24 cellular contexts compared by ENCODE assay signal in the genomic region with DNA sequence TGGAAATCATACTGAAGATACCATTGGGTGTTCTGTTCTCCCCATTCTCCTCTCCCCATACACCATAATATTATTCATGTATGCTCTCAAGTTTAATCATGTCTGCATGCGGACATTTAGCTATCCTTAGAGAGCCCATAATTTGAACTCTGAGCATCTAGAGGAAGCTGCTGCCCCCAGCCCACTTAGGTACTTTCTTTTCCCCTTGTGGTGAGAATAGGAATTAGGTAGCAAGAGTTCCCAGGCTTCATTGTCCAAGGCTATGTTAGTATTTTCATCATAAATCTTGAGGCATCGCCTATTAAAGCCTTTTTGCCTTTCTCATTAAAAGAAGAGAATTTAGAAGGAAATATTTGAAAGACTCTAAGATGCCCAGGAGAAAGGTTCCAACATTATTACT.
"Had no signal": no experiment of that assay in that cellular context is flagged by ENCODE, and none has a peak within 500 bp of the region (broad histone marks: within the 10 kb centered on the region; RNA-seq: fewer than 3 reads in every experiment).

No MANE protein-coding gene starts in this region.

- H3K9ac ChIP-seq: parathyroid adenoma had no signal

- H3K27ac ChIP-seq: body of pancreas, coronary artery, esophagus muscularis mucosa, hepatocyte, neutrophil, parathyroid adenoma, thyroid gland had no signal

- H3K4me3 ChIP-seq: body of pancreas, coronary artery, esophagus muscularis mucosa, hepatocyte, sigmoid colon, thyroid gland had no signal

- H3K9me3 Mint-ChIP-seq: activated B cell treated with CpG ODN at 0.5 μM for 24 hours; activated CD4-positive, alpha-beta memory T cell treated with anti-CD3 and anti-CD28 coated beads for 36 hours; activated naive CD8-positive, alpha-beta T cell treated with anti-CD3 and anti-CD28 coated beads for 36 hours; naive thymus-derived CD8-positive, alpha-beta T cell had no signal

- DNase-seq: activated B cell treated with CpG ODN at 0.5 μM for 24 hours; activated CD4-positive, alpha-beta memory T cell treated with anti-CD3 and anti-CD28 coated beads for 36 hours; activated CD4-positive, alpha-beta T cell treated with anti-CD3 and anti-CD28 coated beads for 4 hours; activated naive CD4-positive, alpha-beta T cell; activated naive CD8-positive, alpha-beta T cell treated with anti-CD3 and anti-CD28 coated beads for 36 hours; activated T-cell treated with anti-CD3 and anti-CD28 coated beads for 4 hours; body of pancreas; central memory CD4-positive, alpha-beta T cell; left cardiac atrium; mesendoderm; naive thymus-derived CD8-positive, alpha-beta T cell; sigmoid colon; stimulated activated CD4-positive, alpha-beta T cell treated with anti-CD3 and anti-CD28 coated beads, Interleukin-1b, Interleukin-23, amount 100 ng/mL, for 48 hours; stimulated activated CD8-positive, alpha-beta memory T cell treated with anti-CD3 and anti-CD28 coated beads, Interleukin-4, amount 100 ng/mL, for 48 hours; stimulated activated naive CD4-positive, alpha-beta T cell treated with Interleukin-2 at 50 U/mL for 16 hours; T-helper 1 cell; T-helper 9 cell; thyroid gland had no signal

- H3K9me3 ChIP-seq: body of pancreas, esophagus muscularis mucosa, neutrophil, sigmoid colon, thyroid gland had no signal

- H3K4me1 ChIP-seq: parathyroid adenoma had no signal

- H3K27me3 Mint-ChIP-seq: activated naive CD8-positive, alpha-beta T cell treated with anti-CD3 and anti-CD28 coated beads for 36 hours had no signal

- H3K79me2 ChIP-seq: parathyroid adenoma had no signal

- H3K4me2 ChIP-seq: hepatocyte had no signal

- H2AFZ ChIP-seq: hepatocyte, parathyroid adenoma had no signal

- H3K36me3 ChIP-seq: esophagus muscularis mucosa, neutrophil, sigmoid colon, thyroid gland had no signal

- FAIRE-seq: islet of Langerhans had no signal

- H3K4me1 Mint-ChIP-seq: activated B cell treated with CpG ODN at 0.5 μM for 24 hours; activated naive CD8-positive, alpha-beta T cell treated with anti-CD3 and anti-CD28 coated beads for 36 hours; naive thymus-derived CD8-positive, alpha-beta T cell had no signal

- H3K27me3 ChIP-seq: body of pancreas, esophagus muscularis mucosa, hepatocyte, neutrophil, sigmoid colon, thyroid gland had no signal

- H3K27ac Mint-ChIP-seq: activated B cell treated with CpG ODN at 0.5 μM for 24 hours; activated CD4-positive, alpha-beta memory T cell treated with anti-CD3 and anti-CD28 coated beads for 36 hours; activated naive CD8-positive, alpha-beta T cell treated with anti-CD3 and anti-CD28 coated beads for 36 hours; naive thymus-derived CD8-positive, alpha-beta T cell had no signal

- H3K4me3 Mint-ChIP-seq: activated B cell treated with CpG ODN at 0.5 μM for 24 hours; activated CD4-positive, alpha-beta memory T cell treated with anti-CD3 and anti-CD28 coated beads for 36 hours; activated naive CD8-positive, alpha-beta T cell treated with anti-CD3 and anti-CD28 coated beads for 36 hours; naive thymus-derived CD8-positive, alpha-beta T cell had no signal

- H3K36me3 Mint-ChIP-seq: activated CD4-positive, alpha-beta memory T cell treated with anti-CD3 and anti-CD28 coated beads for 36 hours; activated naive CD8-positive, alpha-beta T cell treated with anti-CD3 and anti-CD28 coated beads for 36 hours; naive thymus-derived CD8-positive, alpha-beta T cell had no signal
